In genomic region chr3:107877936-107878335, GRCh38 we compare ENCODE assay signal across 20 cellular contexts.
DNase-seq lines count a peak whose midpoint lies in the region; FAIRE-seq and TF ChIP-seq lines count a peak whose summit lies in the region.
"Had no signal": no experiment of that assay in that cellular context is flagged by ENCODE, and none has a peak within 500 bp of the region (broad histone marks: within the 10 kb centered on the region; RNA-seq: fewer than 3 reads in every experiment).

No MANE protein-coding gene starts in this region.

- no peak for TF ChIP-seq POLR2A in GM12891 (IDR thresholded peaks at IDR 0.05; ENCODE audit: low read depth, low read length)

- BruUV-seq in PC-9 (replicated peaks; lab: Mats Ljungman, UMichigan), result no TSS peak

- no peak overlapping the region for H2BK15ac ChIP-seq in neuronal stem cell (ENCODE audit: low read length)

- H3K9me3 ChIP-seq in PC-9 (ENCODE audit: insufficient read depth, low read depth), result no peaks in the 10 kb centered on the region
- H3K9me3 ChIP-seq in neuronal stem cell (replicated peaks in 1 of 2; ENCODE audit: control insufficient read depth in 2 of 2, insufficient read depth in 1 of 2, low read depth in 1 of 2, low read length in 2 of 2), result no peaks in the 10 kb centered on the region
- H3K9me3 ChIP-seq: A549; BLaER1 treated with 17β-estradiol and CSF1 and Interleukin-3, amounts not matched to agents 10 nM and 100 nM had no signal

- H2AFZ ChIP-seq in PC-9 (peak overlapping the region; percentile 41; the same call in 1 of the 2 replicates), neuronal stem cell (ENCODE audit: low read length) (peak overlapping the region; percentile 72)

- CTCF ChIA-PET in PC-9 (lab: Charles Lee), result no interaction called here

- H3K23ac ChIP-seq in neuronal stem cell (ENCODE audit: low read depth, low read length, poor library complexity), result no peak overlapping the region

- no peaks in the 10 kb centered on the region for H3F3A ChIP-seq in PC-9 (ENCODE audit: insufficient read depth, low read depth)

- no peaks in the 10 kb centered on the region for H3K79me2 ChIP-seq in PC-9 (ENCODE audit: low read depth)

- H4K20me1 ChIP-seq in PC-9 (ENCODE audit: insufficient read depth), result no peaks in the 10 kb centered on the region
- H4K20me1 ChIP-seq: BLaER1 treated with 17β-estradiol and CSF1 and Interleukin-3, amounts not matched to agents 10 nM and 100 nM had no signal

- no peak overlapping the region for H2AK5ac ChIP-seq in neuronal stem cell (ENCODE audit: low read depth, low read length)

- H3K4me2 ChIP-seq in PC-9, result no peak overlapping the region
- no peak overlapping the region for H3K4me2 ChIP-seq in neuronal stem cell (ENCODE audit: insufficient read depth, low read length, poor library complexity, severe bottlenecking)
- H3K4me2 ChIP-seq: A549; BLaER1 treated with 17β-estradiol and CSF1 and Interleukin-3, amounts not matched to agents 10 nM and 100 nM had no signal

- H3K9me2 ChIP-seq in PC-9 (ENCODE audit: insufficient read depth), result no peaks in the 10 kb centered on the region

- H3K4me3 ChIP-seq in AG10803 (ENCODE audit: low read length) (no peak overlapping the region), PC-9 (no peak overlapping the region), neuronal stem cell (ENCODE audit: low read length in 2 of 2) (no peak overlapping the region)
- H3K4me3 ChIP-seq: A549; BLaER1 treated with 17β-estradiol and CSF1 and Interleukin-3, amounts not matched to agents 10 nM and 100 nM had no signal

- no peak overlapping the region for H2BK5ac ChIP-seq in neuronal stem cell (ENCODE audit: low read length)

- no CpG with 5 or more reads among the region's 6 CpGs for WGBS in neuronal stem cell (ENCODE audit: extremely low coverage in 2 of 2, insufficient read length in 2 of 2, insufficient replicate concordance in 1 of 2), 2 donors

- H3K27me3 ChIP-seq in PC-9 (ENCODE audit: insufficient read depth, low read depth) (no peaks in the 10 kb centered on the region), neuronal stem cell (ENCODE audit: control insufficient read depth in 3 of 3, insufficient read depth in 3 of 3, low read depth in 1 of 3, low read length in 3 of 3) (no peaks in the 10 kb centered on the region)
- H3K27me3 ChIP-seq: BLaER1 treated with 17β-estradiol and CSF1 and Interleukin-3, amounts not matched to agents 10 nM and 100 nM had no signal

- H3K36me3 ChIP-seq in PC-9 (ENCODE audit: low read depth) (no peaks in the 10 kb centered on the region), neuronal stem cell (replicated peaks in 1 of 2; ENCODE audit: control insufficient read depth in 2 of 2, insufficient read depth in 2 of 2, low read length in 2 of 2) (no peaks in the 10 kb centered on the region)
- H3K36me3 ChIP-seq: BLaER1 treated with 17β-estradiol and CSF1 and Interleukin-3, amounts not matched to agents 10 nM and 100 nM had no signal

- H3K79me1 ChIP-seq in neuronal stem cell (ENCODE audit: low read depth, low read length), result no peaks in the 10 kb centered on the region

- H2BK120ac ChIP-seq in neuronal stem cell (ENCODE audit: low read depth, low read length), result no peak overlapping the region

- no peak overlapping the region for H4K91ac ChIP-seq in neuronal stem cell (ENCODE audit: low read depth, low read length, poor library complexity)

- H4K8ac ChIP-seq in neuronal stem cell (ENCODE audit: low read depth, low read length), result no peak overlapping the region

- TF ChIP-seq CTCF in AG10803 (conservative IDR thresholded peaks at IDR 0.05; ENCODE audit: low read length), result no peak
- TF ChIP-seq CTCF in PC-9 (conservative IDR thresholded peaks at IDR 0.05), result no peak

- intact Hi-C loops in PC-9 (cut with micrococcal nuclease; ENCODE audit: unreplicated experiment), result no loop called here

- H3K27ac ChIP-seq in PC-9 (no peak overlapping the region), neuronal stem cell (replicated peaks; ENCODE audit: low read length) (no peak overlapping the region)
- H3K27ac ChIP-seq: 22Rv1; A549; BLaER1 treated with 17β-estradiol and CSF1 and Interleukin-3, amounts not matched to agents 10 nM and 100 nM had no signal

- POLR2A ChIA-PET in PC-9 (lab: Charles Lee; ENCODE audit: unreplicated experiment), result interaction anchor here (0.6 kb wide), 1 partner anchor 148 kb away, joined by 20 read pairs; no protein-coding TSS in a partner anchor

- H3K4me1 ChIP-seq in PC-9 (replicated peaks; ENCODE audit: insufficient read depth) (no peaks in the 10 kb centered on the region), neuronal stem cell (ENCODE audit: control insufficient read depth in 2 of 2, insufficient read depth in 1 of 2, low read depth in 1 of 2, low read length in 2 of 2) (peaks cover 0 to 2% of the 10 kb centered on the region in 2 donors)
- H3K4me1 ChIP-seq: A549; BLaER1 treated with 17β-estradiol and CSF1 and Interleukin-3, amounts not matched to agents 10 nM and 100 nM had no signal

- no peak overlapping the region for H2BK12ac ChIP-seq in neuronal stem cell (ENCODE audit: low read length)

- H3K18ac ChIP-seq in neuronal stem cell (ENCODE audit: low read length), result no peak overlapping the region

- no peak overlapping the region for H3K9ac ChIP-seq in neuronal stem cell (ENCODE audit: low read depth, low read length, poor library complexity)
- H3K9ac ChIP-seq: BLaER1 treated with 17β-estradiol and CSF1 and Interleukin-3, amounts not matched to agents 10 nM and 100 nM had no signal

- FAIRE-seq in GM12891 (lab: Jason Lieb, UNC), result no peak
- FAIRE-seq: A549, H54 had no signal

- H3K4ac ChIP-seq in neuronal stem cell (ENCODE audit: low read length), result no peak overlapping the region

- DNase-seq in AG10803 (ENCODE audit: low read depth) (peak; percentile 45), PC-9 (no peak), islet precursor cell (peak; percentile 75), neuronal stem cell (ENCODE audit: low spot score) (no peak), AML-193 (lab: John Stamatoyannopoulos, UW) (no peak), hippocampal formation (lab: John Stamatoyannopoulos, UW) (no peak), GM12891 (ENCODE audit: insufficient read length, low spot score) (no peak)
- no peak for DNase-seq in stimulated activated CD8-positive, alpha-beta memory T cell treated with anti-CD3 and anti-CD28 coated beads, Interleukin-4, amount 100 ng/mL, for 48 hours
- DNase-seq: CD4-positive, CD25-positive, alpha-beta regulatory T cell; CD8-positive, alpha-beta memory T cell; COR-L47; DMS 273 treated with DMSO at 0.1 percent for 48 hours; DMS53; DND-41; GDM1; HCEC 1CT had no signal

- no peak overlapping the region for H3K14ac ChIP-seq in neuronal stem cell (ENCODE audit: low read length)

TF ChIP-seq in GM12891, 5 proteins besides CTCF, POLR2A, EP300 and RAD21:
- TF ChIP-seq TAF1 (IDR thresholded peaks at IDR 0.05; ENCODE audit: low read depth, low read length), result no peak
- no peak for TF ChIP-seq PAX5 (IDR thresholded peaks at IDR 0.05; ENCODE audit: insufficient read depth, low read length, severe bottlenecking)

Comparison
In these comparisons a context has a peak if more than half of its experiments do, and no peak if none do; other contexts are left out.
1. DNase-seq: peak in AG10803 (single experiment) and islet precursor cell (single experiment); none in PC-9 (0 of 2), neuronal stem cell (single experiment), stimulated activated CD8-positive, alpha-beta memory T cell treated with anti-CD3 and anti-CD28 coated beads, Interleukin-4, amount 100 ng/mL, for 48 hours (single experiment), AML-193 (0 of 2), hippocampal formation (0 of 2) and GM12891 (single experiment).